In the genomic region with DNA sequence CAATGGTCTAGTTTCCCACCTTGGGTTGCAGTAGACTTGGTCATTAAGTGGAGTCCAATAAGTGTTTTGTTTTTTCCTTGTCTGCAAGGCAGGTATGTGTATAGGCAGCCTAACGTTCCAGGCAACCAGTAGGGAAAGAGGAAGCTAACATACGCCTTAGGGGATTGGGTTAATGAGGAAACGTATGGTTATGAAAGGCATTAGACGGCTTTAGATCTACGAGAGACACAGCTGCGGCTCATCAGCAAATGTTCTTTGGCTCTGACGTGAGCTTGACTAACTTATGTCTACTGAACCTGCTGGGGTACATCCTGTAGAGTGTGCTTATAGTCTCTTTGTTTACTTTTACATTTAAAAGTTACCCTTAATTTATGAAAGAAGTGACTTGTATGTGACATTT, we compare ENCODE assay signal across 13 cellular contexts.
A peak's percentile ranks its signal among the peaks of the same experiment; 100 is the strongest.
DNase-seq lines count a peak whose midpoint lies in the region; ATAC-seq and TF ChIP-seq lines count a peak whose summit lies in the region.
"Had no signal": no experiment of that assay in that cellular context is flagged by ENCODE, and none has a peak within 500 bp of the region (broad histone marks: within the 10 kb centered on the region; RNA-seq: fewer than 3 reads in every experiment).

No MANE protein-coding gene starts in this region.

- no peaks in the 10 kb centered on the region for H3K9me3 Mint-ChIP-seq in nephron progenitor cell
- H3K9me3 Mint-ChIP-seq in activated T-helper 17 cell treated with anti-CD3 and anti-CD28 coated beads, Interleukin-2, amount 50 U/mL, for 72 hours = no peaks in the 10 kb centered on the region
- H3K9me3 Mint-ChIP-seq: activated naive CD4-positive, alpha-beta T cell treated with anti-CD3 and anti-CD28 coated beads, Interleukin-2, amount 10 ng/mL, durations not matched to agents 7 days and 5 days; stimulated activated effector memory CD8-positive, alpha-beta T cell treated with anti-CD3 and anti-CD28 coated beads, Interleukin-12 subunit alpha, Interleukin-12 subunit beta, amount 100 ng/mL, for 72 hours; T-cell had no signal

- TF ChIP-seq CTCF in epithelial cell of esophagus (IDR thresholded peaks at IDR 0.05; ENCODE audit: insufficient read depth, low read depth, low read length, missing control alignments) (no peak), nephron progenitor cell (IDR thresholded peaks at IDR 0.05) (no peak)

- H3K4me3 ChIP-seq in epithelial cell of esophagus (ENCODE audit: low read length) = no peak overlapping the region

- peaks cover 17% of the 10 kb centered on the region for H3K4me1 Mint-ChIP-seq in nephron progenitor cell
- no peaks in the 10 kb centered on the region for H3K4me1 Mint-ChIP-seq in activated T-helper 17 cell treated with anti-CD3 and anti-CD28 coated beads, Interleukin-2, amount 50 U/mL, for 72 hours
- H3K4me1 Mint-ChIP-seq: activated naive CD4-positive, alpha-beta T cell treated with anti-CD3 and anti-CD28 coated beads, Interleukin-2, amount 10 ng/mL, durations not matched to agents 7 days and 5 days; stimulated activated effector memory CD8-positive, alpha-beta T cell treated with anti-CD3 and anti-CD28 coated beads, Interleukin-12 subunit alpha, Interleukin-12 subunit beta, amount 100 ng/mL, for 72 hours; T-cell had no signal

- peak overlapping the region; percentile 49 for H3K27ac Mint-ChIP-seq in nephron progenitor cell
- no peak overlapping the region for H3K27ac Mint-ChIP-seq in activated T-helper 17 cell treated with anti-CD3 and anti-CD28 coated beads, Interleukin-2, amount 50 U/mL, for 72 hours
- H3K27ac Mint-ChIP-seq: activated naive CD4-positive, alpha-beta T cell treated with anti-CD3 and anti-CD28 coated beads, Interleukin-2, amount 10 ng/mL, durations not matched to agents 7 days and 5 days; B cell; stimulated activated effector memory CD8-positive, alpha-beta T cell treated with anti-CD3 and anti-CD28 coated beads, Interleukin-12 subunit alpha, Interleukin-12 subunit beta, amount 100 ng/mL, for 72 hours; T-cell had no signal

- peaks cover 6% of the 10 kb centered on the region for H3K36me3 Mint-ChIP-seq in nephron progenitor cell (ENCODE audit: low read depth)
- H3K36me3 Mint-ChIP-seq in activated T-helper 17 cell treated with anti-CD3 and anti-CD28 coated beads, Interleukin-2, amount 50 U/mL, for 72 hours (ENCODE audit: low read depth) = no peaks in the 10 kb centered on the region
- H3K36me3 Mint-ChIP-seq: activated naive CD4-positive, alpha-beta T cell treated with anti-CD3 and anti-CD28 coated beads, Interleukin-2, amount 10 ng/mL, durations not matched to agents 7 days and 5 days; stimulated activated effector memory CD8-positive, alpha-beta T cell treated with anti-CD3 and anti-CD28 coated beads, Interleukin-12 subunit alpha, Interleukin-12 subunit beta, amount 100 ng/mL, for 72 hours; T-cell had no signal

- DNase-seq in GF-D8 (lab: John Stamatoyannopoulos, UW) = peak; percentile 16
- peak; percentile 78 to 81 for DNase-seq in NOMO-1 (lab: John Stamatoyannopoulos, UW; ENCODE audit: unreplicated experiment in 2 of 2)
- peak; percentile 80 for DNase-seq in epithelial cell of esophagus (ENCODE audit: low read depth)
- no peak for DNase-seq in nephron progenitor cell
- no peak for DNase-seq in T-helper 2 cell
- no peak for DNase-seq in NCI-H446 treated with DMSO at 0.1 percent for 48 hours (lab: John Stamatoyannopoulos, UW)
- DNase-seq in EL = no peak
- DNase-seq: activated CD8-positive, alpha-beta memory T cell treated with anti-CD3 and anti-CD28 coated beads, Interleukin-2, amount 50 U/mL, for 4 hours; activated naive CD4-positive, alpha-beta T cell treated with anti-CD3 and anti-CD28 coated beads, Interleukin-2, amount 10 ng/mL, durations not matched to agents 7 days and 5 days; T-cell had no signal

- ATAC-seq in activated T-helper 17 cell treated with anti-CD3 and anti-CD28 coated beads, Interleukin-2, amount 50 U/mL, for 72 hours (replicated peaks) = no peak
- ATAC-seq: stimulated activated effector memory CD8-positive, alpha-beta T cell treated with anti-CD3 and anti-CD28 coated beads, Interleukin-12 subunit alpha, Interleukin-12 subunit beta, amount 100 ng/mL, for 72 hours; T-cell had no signal

- H3K4me3 Mint-ChIP-seq in nephron progenitor cell = no peak overlapping the region
- H3K4me3 Mint-ChIP-seq in activated T-helper 17 cell treated with anti-CD3 and anti-CD28 coated beads, Interleukin-2, amount 50 U/mL, for 72 hours = no peak overlapping the region
- H3K4me3 Mint-ChIP-seq: activated naive CD4-positive, alpha-beta T cell treated with anti-CD3 and anti-CD28 coated beads, Interleukin-2, amount 10 ng/mL, durations not matched to agents 7 days and 5 days; B cell; stimulated activated effector memory CD8-positive, alpha-beta T cell treated with anti-CD3 and anti-CD28 coated beads, Interleukin-12 subunit alpha, Interleukin-12 subunit beta, amount 100 ng/mL, for 72 hours; T-cell had no signal

- H3K27me3 Mint-ChIP-seq in nephron progenitor cell (ENCODE audit: low read depth, poor library complexity) = no peaks in the 10 kb centered on the region
- peaks cover 21% of the 10 kb centered on the region for H3K27me3 Mint-ChIP-seq in activated T-helper 17 cell treated with anti-CD3 and anti-CD28 coated beads, Interleukin-2, amount 50 U/mL, for 72 hours

Comparison
In these comparisons a context has a peak if more than half of its experiments do, and no peak if none do; other contexts are left out.
1. DNase-seq: peak in GF-D8 (single experiment), NOMO-1 (2 of 2) and epithelial cell of esophagus (single experiment); none in nephron progenitor cell (single experiment), T-helper 2 cell (0 of 5), NCI-H446 treated with DMSO at 0.1 percent for 48 hours (single experiment) and EL (single experiment).